ENCODE assay signal across 36 cellular contexts in genomic region chr12:30888241-30888640, GRCh38. TPM values are rescaled to one million over a fixed set of nuclear protein-coding genes. Genes with fewer than 3 reads are reported as not detected.
"Had no signal": no experiment of that assay in that cellular context is flagged by ENCODE, and none has a peak within 500 bp of the region (broad histone marks: within the 10 kb centered on the region; RNA-seq: fewer than 3 reads in every experiment).

No MANE protein-coding gene starts in this region.

- H3K27me3 ChIP-seq: adrenal gland, ascending aorta, body of pancreas, brain microvascular endothelial cell, breast epithelium, cardiac muscle cell had no signal

- H3K4me3 ChIP-seq: adrenal gland, ascending aorta, body of pancreas, breast epithelium, cardiac muscle cell had no signal

- H3K36me3 ChIP-seq: adrenal gland, ascending aorta, brain microvascular endothelial cell, breast epithelium, cardiac muscle cell had no signal

- DNase-seq: activated effector memory CD4-positive, alpha-beta T cell treated with anti-CD3 and anti-CD28 coated beads, Interleukin-2, amount 50 U/mL, for 16 hours; activated effector memory CD4-positive, alpha-beta T cell treated with Interleukin-2 at 50 U/mL for 16 hours; activated gamma-delta T cell; activated gamma-delta T cell treated with Interleukin-2 at 50 U/mL for 16 hours; activated naive CD4-positive, alpha-beta T cell; activated naive CD4-positive, alpha-beta T cell treated with anti-CD3 and anti-CD28 coated beads for 36 hours; activated naive CD4-positive, alpha-beta T cell treated with anti-CD3 and anti-CD28 coated beads, Interleukin-2, amount 10 ng/mL, durations not matched to agents 7 days and 5 days; activated naive CD4-positive, alpha-beta T cell treated with anti-CD3 and anti-CD28 coated beads, Interleukin-2, amount 50 U/mL, for 16 hours; activated naive CD4-positive, alpha-beta T cell treated with Interleukin-2 at 50 U/mL for 16 hours; activated naive CD8-positive, alpha-beta T cell treated with anti-CD3 and anti-CD28 coated beads for 36 hours; activated naive CD8-positive, alpha-beta T cell treated with anti-CD3 and anti-CD28 coated beads, Interleukin-2, amount 10 ng/mL, durations not matched to agents 7 days and 5 days; activated naive CD8-positive, alpha-beta T cell treated with anti-CD3 and anti-CD28 coated beads, Interleukin-2, amount 50 U/mL, for 24 hours; activated T-cell treated with anti-CD3 and anti-CD28 coated beads, Interleukin-2, amount 50 U/mL, for 1 hour; activated T-cell treated with anti-CD3 and anti-CD28 coated beads, Interleukin-2, amount 50 U/mL, for 24 hours; activated T-cell treated with anti-CD3 and anti-CD28 coated beads, Interleukin-2, amount 50 U/mL, for 4 hours; activated T-cell treated with anti-CD3 and anti-CD28 coated beads, Interleukin-2, amount 50 U/mL, for 48 hours; activated T-cell treated with anti-CD3 and anti-CD28 coated beads, Interleukin-2, amount 50 U/mL, for 72 hours; adrenal gland; amniotic stem cell; amygdala; anterior cingulate cortex; aorta; body of pancreas; brain microvascular endothelial cell; caudate nucleus; central memory CD4-positive, alpha-beta T cell; cerebellar nuclear complex had no signal

- FAIRE-seq: astrocyte, bronchial epithelial cell had no signal

- ATAC-seq: activated naive CD4-positive, alpha-beta T cell treated with anti-CD3 and anti-CD28 coated beads, Interleukin-2, amount 50 U/mL, for 72 hours; activated naive CD8-positive, alpha-beta T cell treated with anti-CD3 and anti-CD28 coated beads, Interleukin-2, amount 50 U/mL, for 24 hours; activated T-cell treated with anti-CD3 and anti-CD28 coated beads, Interleukin-2, amount 50 U/mL, for 4 hours; activated T-cell treated with anti-CD3 and anti-CD28 coated beads, Interleukin-2, amount 50 U/mL, for 72 hours; activated T-helper 17 cell treated with anti-CD3 and anti-CD28 coated beads, Interleukin-2, amount 50 U/mL, for 72 hours; body of pancreas had no signal

- H3K4me1 ChIP-seq: adrenal gland, ascending aorta, body of pancreas, breast epithelium had no signal

- H3K27ac ChIP-seq: adrenal gland, ascending aorta, body of pancreas, brain microvascular endothelial cell, breast epithelium, cardiac muscle cell had no signal

RNA-seq across cellular contexts. Expression of gene TSPAN11, which starts 38.3 kb away (rescaled TPM):
- total RNA-seq: activated naive CD4-positive, alpha-beta T cell treated with anti-CD3 and anti-CD28 coated beads for 36 hours; activated naive CD4-positive, alpha-beta T cell treated with anti-CD3 and anti-CD28 coated beads, Interleukin-2, amount 50 U/mL, for 72 hours; activated naive CD8-positive, alpha-beta T cell treated with anti-CD3 and anti-CD28 coated beads for 36 hours; activated naive CD8-positive, alpha-beta T cell treated with anti-CD3 and anti-CD28 coated beads, Interleukin-2, amount 10 ng/mL, durations not matched to agents 7 days and 5 days; activated T-cell treated with anti-CD3 and anti-CD28 coated beads, Interleukin-2, amount 50 U/mL, for 4 hours; activated T-helper 1 cell treated with anti-CD3 and anti-CD28 coated beads, Interleukin-12 subunit alpha, Interleukin-12 subunit beta, Interleukin-2, Interleukin-4 antibody, amounts not matched to agents 30 ng/mL and 10 ng/mL and 1 ng/mL, durations not matched to agents 14 hours and 24 hours and 36 hours; activated T-helper 2 cell treated with anti-CD3 and anti-CD28 coated beads, Interferon-gamma antibody, Interleukin-2, Interleukin-4, amounts not matched to agents 10 μg/mL and 5 μg/mL and 100 μg/mL, durations not matched to agents 14 hours and 24 hours and 36 hours; bronchial epithelial cell had no signal
